In the genomic region with DNA sequence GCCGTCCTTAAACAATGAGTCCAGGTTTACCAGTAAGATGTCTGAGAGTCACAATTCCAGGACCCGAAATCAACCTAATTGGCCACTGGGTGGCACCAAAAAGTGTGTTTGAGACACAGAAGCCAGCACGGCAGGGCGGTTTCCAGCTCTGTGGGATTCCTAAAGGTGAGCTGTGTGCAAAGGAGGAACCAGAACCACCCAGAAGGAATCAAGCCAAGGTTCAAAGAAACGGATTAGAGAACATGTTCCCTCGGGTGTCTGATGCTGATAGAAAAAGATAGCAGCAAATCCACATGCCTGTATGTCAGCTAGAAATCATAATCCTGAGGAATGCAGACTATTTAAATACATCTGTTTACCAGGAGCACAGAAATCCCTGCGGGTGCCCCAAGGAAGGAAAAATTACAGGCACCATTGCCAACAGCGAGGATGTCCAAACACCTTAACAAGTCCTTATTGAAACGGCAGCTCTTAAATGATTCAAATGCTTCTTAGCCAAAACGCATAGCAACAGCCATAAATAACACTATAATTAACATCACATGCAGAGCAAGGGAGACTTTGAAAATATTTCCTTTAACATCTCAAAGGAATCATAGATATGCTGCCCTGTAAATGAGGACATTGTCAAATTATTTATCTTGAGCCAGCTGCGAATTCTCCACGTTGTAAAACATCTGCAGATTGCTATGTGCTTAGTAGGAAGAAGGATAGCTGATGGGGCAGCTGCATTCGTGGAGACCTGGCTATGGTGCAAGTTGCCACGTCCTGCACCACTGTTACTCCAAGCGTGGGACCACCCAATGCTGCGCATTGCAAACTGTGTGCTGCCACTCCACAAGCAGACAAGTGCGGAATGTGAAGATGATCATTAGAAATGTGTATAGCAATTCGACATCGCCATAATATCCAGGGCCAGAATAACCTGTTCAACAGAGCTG, we compare ENCODE assay signal across 9 cellular contexts.
DNase-seq lines count a peak whose midpoint lies in the region; ATAC-seq and TF ChIP-seq lines count a peak whose summit lies in the region.
"Had no signal": no experiment of that assay in that cellular context is flagged by ENCODE, and none has a peak within 500 bp of the region (broad histone marks: within the 10 kb centered on the region; RNA-seq: fewer than 3 reads in every experiment).

No MANE protein-coding gene starts in this region.

- H3K27ac ChIP-seq in neuronal stem cell (replicated peaks; ENCODE audit: low read length) (no peak overlapping the region), transverse colon (no peak overlapping the region)

- intact Hi-C loops in transverse colon (cut with DNase I; ENCODE audit: low total_unique reads): no loop called here

- H2BK5ac ChIP-seq in neuronal stem cell (ENCODE audit: low read length): no peak overlapping the region

- TF ChIP-seq POLR2A in transverse colon (IDR thresholded peaks at IDR 0.05): no peak

- no CpG with 5 or more reads among the region's 19 CpGs for WGBS in neuronal stem cell (ENCODE audit: extremely low coverage in 2 of 2, insufficient read length in 2 of 2, insufficient replicate concordance in 1 of 2), 2 donors
- WGBS in transverse colon (ENCODE audit: low coverage in 1 of 2), 2 donors: 15 to 29% methylated on average over 8 to 19 of the region's 19 CpGs

- H3K18ac ChIP-seq in neuronal stem cell (ENCODE audit: low read length): no peak overlapping the region

- H2BK15ac ChIP-seq in neuronal stem cell (ENCODE audit: low read length): no peak overlapping the region

- H2AFZ ChIP-seq in neuronal stem cell (ENCODE audit: low read length): no peak overlapping the region

- no peaks in the 10 kb centered on the region for H3K36me3 ChIP-seq in NT2/D1 (ENCODE audit: insufficient read depth, insufficient read length, low read length)
- no peaks in the 10 kb centered on the region for H3K36me3 ChIP-seq in neuronal stem cell (replicated peaks in 1 of 2; ENCODE audit: control insufficient read depth in 2 of 2, insufficient read depth in 2 of 2, low read length in 2 of 2)
- no peaks in the 10 kb centered on the region for H3K36me3 ChIP-seq in transverse colon

- H2BK120ac ChIP-seq in neuronal stem cell (ENCODE audit: low read depth, low read length): no peak overlapping the region

- no peak overlapping the region for H3K4ac ChIP-seq in neuronal stem cell (ENCODE audit: low read length)

- ATAC-seq in GM19372 (IDR thresholded peaks at IDR 0.05; ENCODE audit: low read depth, unreplicated experiment): peak; percentile 90

- H3K27ac Mint-ChIP-seq in activated T-cell treated with anti-CD3 and anti-CD28 coated beads, Interleukin-2, amount 50 U/mL, for 24 hours: no peak overlapping the region
- H3K27ac Mint-ChIP-seq: IgD-negative memory B cell had no signal

- peak; percentile 48 for DNase-seq in CD1c-positive myeloid dendritic cell (ENCODE audit: extremely low spot score)
- DNase-seq in HT1080 (ENCODE audit: low read depth): peak; percentile 56
- DNase-seq in NT2/D1 (ENCODE audit: low read depth, low spot score): peak; percentile 76
- peak; percentile 51 for DNase-seq in activated T-cell treated with anti-CD3 and anti-CD28 coated beads, Interleukin-2, amount 50 U/mL, for 24 hours
- DNase-seq in fibroblast of the aortic adventitia (ENCODE audit: low read depth): peak; percentile 70
- peak; percentile 52 for DNase-seq in neuronal stem cell (ENCODE audit: low spot score)
- DNase-seq in transverse colon: peak; percentile 54

- peaks cover 5% of the 10 kb centered on the region for H3K27me3 Mint-ChIP-seq in activated T-cell treated with anti-CD3 and anti-CD28 coated beads, Interleukin-2, amount 50 U/mL, for 24 hours
- H3K27me3 Mint-ChIP-seq: IgD-negative memory B cell had no signal

- no peak overlapping the region for H2BK12ac ChIP-seq in neuronal stem cell (ENCODE audit: low read length)

- H3K4me3 ChIP-seq in NT2/D1 (ENCODE audit: insufficient read length, low read depth) (no peak overlapping the region), fibroblast of the aortic adventitia (ENCODE audit: low read depth, low read length) (no peak overlapping the region), neuronal stem cell (ENCODE audit: low read length in 2 of 2) (no peak overlapping the region), transverse colon (no peak overlapping the region)

- in situ Hi-C loops in transverse colon (cut with MboI; ENCODE audit: low pct_ligation_motif_present in 1 of 4, low pct_unique_long_range_greater_than_20kb in 1 of 4, low sequenced_read_pairs in 3 of 4): loop anchor here in 3 of 4 donors (25.0 kb wide), 3 partner anchors 350 to 550 kb away; no protein-coding TSS in a partner anchor

- H3K23ac ChIP-seq in neuronal stem cell (ENCODE audit: low read depth, low read length, poor library complexity): no peak overlapping the region

- H3K4me2 ChIP-seq in neuronal stem cell (ENCODE audit: insufficient read depth, low read length, poor library complexity, severe bottlenecking): no peak overlapping the region

- TF ChIP-seq EP300 in transverse colon (IDR thresholded peaks at IDR 0.05; ENCODE audit: low read depth): no peak

- H3K4me1 ChIP-seq in NT2/D1 (ENCODE audit: insufficient read depth, insufficient read length) (peaks cover 3% of the 10 kb centered on the region), neuronal stem cell (ENCODE audit: control insufficient read depth in 2 of 2, insufficient read depth in 1 of 2, low read depth in 1 of 2, low read length in 2 of 2) (no peaks in the 10 kb centered on the region), transverse colon (peaks cover 0 to 6% (median 2%) of the 10 kb centered on the region in 4 donors)

- H3K14ac ChIP-seq in neuronal stem cell (ENCODE audit: low read length): no peak overlapping the region

- H4K8ac ChIP-seq in neuronal stem cell (ENCODE audit: low read depth, low read length): no peak overlapping the region

- no peak overlapping the region for H4K91ac ChIP-seq in neuronal stem cell (ENCODE audit: low read depth, low read length, poor library complexity)

- no peaks in the 10 kb centered on the region for H3K4me1 Mint-ChIP-seq in activated T-cell treated with anti-CD3 and anti-CD28 coated beads, Interleukin-2, amount 50 U/mL, for 24 hours (ENCODE audit: low read depth)

- H3K79me1 ChIP-seq in neuronal stem cell (ENCODE audit: low read depth, low read length): no peaks in the 10 kb centered on the region

- H3K9me3 Mint-ChIP-seq in activated T-cell treated with anti-CD3 and anti-CD28 coated beads, Interleukin-2, amount 50 U/mL, for 24 hours: no peaks in the 10 kb centered on the region

- H3K27me3 ChIP-seq in NT2/D1 (ENCODE audit: insufficient read depth, insufficient read length) (no peaks in the 10 kb centered on the region), neuronal stem cell (ENCODE audit: control insufficient read depth in 3 of 3, insufficient read depth in 3 of 3, low read depth in 1 of 3, low read length in 3 of 3) (no peaks in the 10 kb centered on the region), transverse colon (no peaks in the 10 kb centered on the region)

- H3K9me3 ChIP-seq in NT2/D1 (ENCODE audit: insufficient read depth, low read length): no peaks in the 10 kb centered on the region
- no peaks in the 10 kb centered on the region for H3K9me3 ChIP-seq in neuronal stem cell (replicated peaks in 1 of 2; ENCODE audit: control insufficient read depth in 2 of 2, insufficient read depth in 1 of 2, low read depth in 1 of 2, low read length in 2 of 2)
- no peaks in the 10 kb centered on the region for H3K9me3 ChIP-seq in transverse colon

- no peaks in the 10 kb centered on the region for H3K36me3 Mint-ChIP-seq in activated T-cell treated with anti-CD3 and anti-CD28 coated beads, Interleukin-2, amount 50 U/mL, for 24 hours (ENCODE audit: low read depth)
- H3K36me3 Mint-ChIP-seq: IgD-negative memory B cell had no signal

- H3K9ac ChIP-seq in NT2/D1 (ENCODE audit: insufficient read length, low read depth) (no peak overlapping the region), neuronal stem cell (ENCODE audit: low read depth, low read length, poor library complexity) (no peak overlapping the region)

- no peak overlapping the region for H2AK5ac ChIP-seq in neuronal stem cell (ENCODE audit: low read depth, low read length)

- TF ChIP-seq CTCF in fibroblast of the aortic adventitia (IDR thresholded peaks at IDR 0.05; ENCODE audit: insufficient read depth, low read length) (peak; percentile 56), transverse colon (IDR thresholded peaks at IDR 0.05) (peak; percentile 37 to 57 (median 48))

- H3K4me3 Mint-ChIP-seq in activated T-cell treated with anti-CD3 and anti-CD28 coated beads, Interleukin-2, amount 50 U/mL, for 24 hours: no peak overlapping the region
- H3K4me3 Mint-ChIP-seq: IgD-negative memory B cell had no signal
